ENCODE assay signal across 15 cellular contexts in genomic region chr1:87044424-87044823, GRCh38.
DNase-seq lines count a peak whose midpoint lies in the region; ATAC-seq and TF ChIP-seq lines count a peak whose summit lies in the region.
"Had no signal": no experiment of that assay in that cellular context is flagged by ENCODE, and none has a peak within 500 bp of the region (broad histone marks: within the 10 kb centered on the region; RNA-seq: fewer than 3 reads in every experiment).

No MANE protein-coding gene starts in this region.

- no peak overlapping the region for H3K4me3 Mint-ChIP-seq in activated CD4-positive, alpha-beta memory T cell treated with anti-CD3 and anti-CD28 coated beads for 36 hours
- H3K4me3 Mint-ChIP-seq in activated CD4-positive, alpha-beta memory T cell treated with anti-CD3 and anti-CD28 coated beads, Interleukin-2, amount 10 ng/mL, durations not matched to agents 7 days and 5 days: no peak overlapping the region
- H3K4me3 Mint-ChIP-seq in Caco-2 (ENCODE audit: unreplicated experiment): no peak overlapping the region

- H3K9me3 ChIP-seq in mucosa of rectum (ENCODE audit: control insufficient read depth in 2 of 2, low read length in 2 of 2) (peaks cover 0 to 2% of the 10 kb centered on the region in 2 donors), Caco-2 (0 out of 2 replicates have a peak, but pooled peaks cover 3% of the 10 kb centered on the region)
- H3K9me3 ChIP-seq: sigmoid colon had no signal

- H3K36me3 ChIP-seq in mucosa of rectum (ENCODE audit: control insufficient read depth in 2 of 2, insufficient read depth in 2 of 2, low read length in 2 of 2): no peaks in the 10 kb centered on the region
- H3K36me3 ChIP-seq in Caco-2 (ENCODE audit: control insufficient read depth, insufficient read depth, low read length): no peaks in the 10 kb centered on the region
- H3K36me3 ChIP-seq: brain microvascular endothelial cell, sigmoid colon had no signal

- intact Hi-C loops in activated CD4-positive, alpha-beta memory T cell treated with anti-CD3 and anti-CD28 coated beads for 36 hours (cut with micrococcal nuclease): loop anchor here (10.0 kb wide), 3 partner anchors 290 to 650 kb away; partner anchors contain the start of genes ODF2L and SH3GLB1
- intact Hi-C loops in Caco-2 (cut with micrococcal nuclease; ENCODE audit: unreplicated experiment): no loop called here

- no peak for TF ChIP-seq CTCF in Caco-2 (IDR thresholded peaks at IDR 0.05; ENCODE audit: insufficient read depth in 1 of 2, low read depth in 1 of 2, low read length in 1 of 2, severe bottlenecking in 1 of 2, unreplicated experiment in 1 of 2)

- no TSS peak for BruUV-seq in Caco-2 (replicated peaks; lab: Mats Ljungman, UMichigan)

- ATAC-seq in GM21619 (IDR thresholded peaks at IDR 0.05; ENCODE audit: unreplicated experiment): peak; percentile 43
- peak; percentile 39 for ATAC-seq in HG03432 (IDR thresholded peaks at IDR 0.05; ENCODE audit: unreplicated experiment)
- ATAC-seq in HG03139 (IDR thresholded peaks at IDR 0.05; ENCODE audit: unreplicated experiment): no peak
- ATAC-seq: A549, mucosa of descending colon, SK-N-SH treated with all-trans-retinoic acid at 6 μM for 48 hours had no signal

- peak overlapping the region; percentile 82 for H3K27ac Mint-ChIP-seq in activated CD4-positive, alpha-beta memory T cell treated with anti-CD3 and anti-CD28 coated beads for 36 hours
- H3K27ac Mint-ChIP-seq in activated CD4-positive, alpha-beta memory T cell treated with anti-CD3 and anti-CD28 coated beads, Interleukin-2, amount 10 ng/mL, durations not matched to agents 7 days and 5 days: no peak overlapping the region
- H3K27ac Mint-ChIP-seq in Caco-2 (ENCODE audit: unreplicated experiment): no peak overlapping the region

- no peaks in the 10 kb centered on the region for H3K27me3 ChIP-seq in mucosa of rectum (ENCODE audit: control insufficient read depth in 2 of 2, insufficient read depth in 2 of 2, low read length in 2 of 2)
- H3K27me3 ChIP-seq in Caco-2 (replicated peaks; ENCODE audit: control insufficient read depth, insufficient read depth, low read length): no peaks in the 10 kb centered on the region
- H3K27me3 ChIP-seq: brain microvascular endothelial cell, sigmoid colon had no signal

- no peak overlapping the region for H3K4me3 ChIP-seq in mucosa of rectum (ENCODE audit: low read length in 2 of 2)
- no peak overlapping the region for H3K4me3 ChIP-seq in Caco-2 (ENCODE audit: low read depth, low read length)
- H3K4me3 ChIP-seq: A549, mucosa of descending colon, sigmoid colon had no signal

- no peak overlapping the region for H3K9ac ChIP-seq in mucosa of rectum (ENCODE audit: low read depth in 1 of 2, low read length in 2 of 2)

- CTCF ChIA-PET in activated CD4-positive, alpha-beta memory T cell treated with anti-CD3 and anti-CD28 coated beads for 36 hours (lab: Charles Lee): interaction anchor here (0.7 to 2.2 kb wide), 2 partner anchors 40 to 1641 kb away, joined by 4 to 8 read pairs; no protein-coding TSS in a partner anchor
- CTCF ChIA-PET in activated CD4-positive, alpha-beta memory T cell treated with anti-CD3 and anti-CD28 coated beads, Interleukin-2, amount 10 ng/mL, durations not matched to agents 7 days and 5 days (lab: Charles Lee): interaction anchor here (0.9 to 1.5 kb wide), 2 partner anchors 130 to 571 kb away, joined by 3 read pairs; partner anchors contain the start of genes HS2ST1 and SELENOF
- CTCF ChIA-PET in Caco-2 (lab: Charles Lee): no interaction called here

- H3K36me3 Mint-ChIP-seq in activated CD4-positive, alpha-beta memory T cell treated with anti-CD3 and anti-CD28 coated beads for 36 hours: peaks cover 15% of the 10 kb centered on the region
- H3K36me3 Mint-ChIP-seq in activated CD4-positive, alpha-beta memory T cell treated with anti-CD3 and anti-CD28 coated beads, Interleukin-2, amount 10 ng/mL, durations not matched to agents 7 days and 5 days (ENCODE audit: low read depth): peaks cover 5% of the 10 kb centered on the region
- peaks cover 10% of the 10 kb centered on the region for H3K36me3 Mint-ChIP-seq in Caco-2 (ENCODE audit: insufficient read depth, unreplicated experiment)

- DNase-seq in activated CD4-positive, alpha-beta memory T cell treated with anti-CD3 and anti-CD28 coated beads for 36 hours: no peak
- DNase-seq in activated CD4-positive, alpha-beta memory T cell treated with anti-CD3 and anti-CD28 coated beads, Interleukin-2, amount 10 ng/mL, durations not matched to agents 7 days and 5 days: no peak
- DNase-seq in Caco-2 (no peak), KG1 (lab: John Stamatoyannopoulos, UW) (no peak)
- DNase-seq: brain microvascular endothelial cell, EL, mucosa of descending colon, NCI-H748 treated with DMSO at 0.1 percent for 48 hours, sigmoid colon had no signal

- H3K27me3 Mint-ChIP-seq in activated CD4-positive, alpha-beta memory T cell treated with anti-CD3 and anti-CD28 coated beads for 36 hours: no peaks in the 10 kb centered on the region
- H3K27me3 Mint-ChIP-seq in activated CD4-positive, alpha-beta memory T cell treated with anti-CD3 and anti-CD28 coated beads, Interleukin-2, amount 10 ng/mL, durations not matched to agents 7 days and 5 days: no peaks in the 10 kb centered on the region
- H3K27me3 Mint-ChIP-seq in Caco-2 (ENCODE audit: insufficient read depth, unreplicated experiment): no peaks in the 10 kb centered on the region

- peaks cover 16% of the 10 kb centered on the region for H3K9me3 Mint-ChIP-seq in activated CD4-positive, alpha-beta memory T cell treated with anti-CD3 and anti-CD28 coated beads for 36 hours
- H3K9me3 Mint-ChIP-seq in activated CD4-positive, alpha-beta memory T cell treated with anti-CD3 and anti-CD28 coated beads, Interleukin-2, amount 10 ng/mL, durations not matched to agents 7 days and 5 days: peaks cover 13% of the 10 kb centered on the region
- H3K9me3 Mint-ChIP-seq in Caco-2 (ENCODE audit: unreplicated experiment): no peaks in the 10 kb centered on the region

- POLR2A ChIA-PET in activated CD4-positive, alpha-beta memory T cell treated with anti-CD3 and anti-CD28 coated beads for 36 hours (lab: Charles Lee): interaction anchor here (1.1 to 2.1 kb wide), 2 partner anchors 22 to 130 kb away, joined by 3 to 11 read pairs; partner anchors contain the start of genes HS2ST1 and SELENOF
- POLR2A ChIA-PET in activated CD4-positive, alpha-beta memory T cell treated with anti-CD3 and anti-CD28 coated beads, Interleukin-2, amount 10 ng/mL, durations not matched to agents 7 days and 5 days (lab: Charles Lee): interaction anchor here (0.9 to 2.7 kb wide), 4 partner anchors 20 to 360 kb away, joined by 3 to 12 read pairs (median 3); partner anchors contain the start of genes HS2ST1, SELENOF and SH3GLB1
- POLR2A ChIA-PET in Caco-2 (lab: Charles Lee): no interaction called here

- no peaks in the 10 kb centered on the region for H3K4me1 ChIP-seq in mucosa of rectum (ENCODE audit: control insufficient read depth in 2 of 2, insufficient read depth in 2 of 2, low read length in 2 of 2)
- H3K4me1 ChIP-seq in Caco-2: no peaks in the 10 kb centered on the region; the same call in 1 of the 2 replicates
- H3K4me1 ChIP-seq: A549, sigmoid colon had no signal

- peaks cover 37% of the 10 kb centered on the region for H3K4me1 Mint-ChIP-seq in activated CD4-positive, alpha-beta memory T cell treated with anti-CD3 and anti-CD28 coated beads for 36 hours (ENCODE audit: low read depth)
- peaks cover 23% of the 10 kb centered on the region for H3K4me1 Mint-ChIP-seq in activated CD4-positive, alpha-beta memory T cell treated with anti-CD3 and anti-CD28 coated beads, Interleukin-2, amount 10 ng/mL, durations not matched to agents 7 days and 5 days
- no peaks in the 10 kb centered on the region for H3K4me1 Mint-ChIP-seq in Caco-2 (ENCODE audit: low read depth, unreplicated experiment)

- peak overlapping the region; percentile 17 to 38 for H3K27ac ChIP-seq in mucosa of rectum (ENCODE audit: low read depth in 2 of 2, low read length in 2 of 2)
- H3K27ac ChIP-seq: A549, brain microvascular endothelial cell, sigmoid colon had no signal
